ENCODE assay signal across 33 cellular contexts in the genomic region with DNA sequence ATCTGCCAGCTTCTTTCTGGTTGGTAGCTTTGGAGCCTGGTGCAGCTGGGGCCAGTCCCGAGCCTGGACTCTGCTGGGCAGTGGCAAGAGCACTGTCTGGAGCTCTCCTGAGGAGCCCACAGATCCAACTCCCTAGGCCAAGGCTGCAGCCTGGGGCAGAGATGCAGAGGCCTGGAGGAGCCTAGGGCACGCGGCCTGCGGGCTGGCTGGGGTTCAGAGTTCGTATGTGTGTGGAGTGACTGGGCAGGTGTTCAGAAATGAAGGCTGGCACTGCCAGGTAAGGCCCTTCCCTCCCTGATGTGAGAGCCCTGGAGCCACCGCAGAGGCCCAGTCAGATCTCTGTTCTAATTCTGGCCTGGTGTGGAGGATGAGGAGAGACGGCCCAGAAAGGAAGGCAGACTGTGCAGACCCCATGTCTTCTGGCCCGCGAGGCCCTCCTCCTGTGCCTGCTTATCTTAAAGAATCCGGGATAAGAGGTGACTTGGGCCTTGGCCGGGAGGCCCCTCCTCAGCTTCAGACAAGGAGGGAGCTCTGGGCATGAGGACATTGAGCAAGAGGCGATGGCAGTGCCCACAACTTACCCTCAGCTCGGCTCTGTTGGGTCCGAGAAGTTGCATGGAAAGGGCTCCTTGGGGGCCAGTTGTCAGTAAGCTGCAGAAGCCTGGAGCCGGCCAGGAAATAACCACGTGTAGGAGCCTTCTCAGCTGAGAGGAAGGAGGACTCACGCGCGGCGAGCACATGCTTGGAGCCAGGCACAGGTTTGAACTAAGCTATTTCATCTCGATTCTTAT.
"Had no signal": no experiment of that assay in that cellular context is flagged by ENCODE, and none has a peak within 500 bp of the region (broad histone marks: within the 10 kb centered on the region; RNA-seq: fewer than 3 reads in every experiment).

No MANE protein-coding gene starts in this region.

- H3K36me3 ChIP-seq: brain microvascular endothelial cell, MG63, SJCRH30, WERI-Rb-1 had no signal

- H3K4me1 Mint-ChIP-seq: activated CD4-positive, alpha-beta memory T cell treated with anti-CD3 and anti-CD28 coated beads, Interleukin-2, amount 10 ng/mL, durations not matched to agents 7 days and 5 days; activated naive CD8-positive, alpha-beta T cell treated with anti-CD3 and anti-CD28 coated beads for 36 hours; activated T-helper 17 cell treated with anti-CD3 and anti-CD28 coated beads, Interleukin-2, amount 50 U/mL, for 72 hours had no signal

- H3K36me3 Mint-ChIP-seq: activated naive CD8-positive, alpha-beta T cell treated with anti-CD3 and anti-CD28 coated beads for 36 hours had no signal

- ATAC-seq: PC-3 had no signal

- H3K4me3 Mint-ChIP-seq: activated CD4-positive, alpha-beta memory T cell treated with anti-CD3 and anti-CD28 coated beads, Interleukin-2, amount 10 ng/mL, durations not matched to agents 7 days and 5 days; activated naive CD8-positive, alpha-beta T cell treated with anti-CD3 and anti-CD28 coated beads for 36 hours; activated T-cell treated with anti-CD3 and anti-CD28 coated beads, Interleukin-2, amount 50 U/mL, for 72 hours; activated T-helper 17 cell treated with anti-CD3 and anti-CD28 coated beads, Interleukin-2, amount 50 U/mL, for 72 hours had no signal

- H3K4me3 ChIP-seq: MG63, SJCRH30, SK-N-MC had no signal

- H3K27me3 ChIP-seq: brain microvascular endothelial cell, MG63 had no signal

- H3K27ac Mint-ChIP-seq: activated CD4-positive, alpha-beta memory T cell treated with anti-CD3 and anti-CD28 coated beads, Interleukin-2, amount 10 ng/mL, durations not matched to agents 7 days and 5 days; activated naive CD8-positive, alpha-beta T cell treated with anti-CD3 and anti-CD28 coated beads for 36 hours; activated T-cell treated with anti-CD3 and anti-CD28 coated beads, Interleukin-2, amount 50 U/mL, for 72 hours; activated T-helper 17 cell treated with anti-CD3 and anti-CD28 coated beads, Interleukin-2, amount 50 U/mL, for 72 hours had no signal

- H3K27ac ChIP-seq: brain microvascular endothelial cell, SJCRH30, SK-N-MC, WERI-Rb-1 had no signal

- H3K9me3 ChIP-seq: MG63, SJCRH30 had no signal

- H3K9me3 Mint-ChIP-seq: activated CD4-positive, alpha-beta memory T cell treated with anti-CD3 and anti-CD28 coated beads, Interleukin-2, amount 10 ng/mL, durations not matched to agents 7 days and 5 days; activated naive CD8-positive, alpha-beta T cell treated with anti-CD3 and anti-CD28 coated beads for 36 hours; activated T-helper 17 cell treated with anti-CD3 and anti-CD28 coated beads, Interleukin-2, amount 50 U/mL, for 72 hours had no signal

- DNase-seq: activated CD4-positive, alpha-beta memory T cell treated with anti-CD3 and anti-CD28 coated beads, Interleukin-2, amount 10 ng/mL, durations not matched to agents 7 days and 5 days; activated CD4-positive, alpha-beta T cell treated with anti-CD3 and anti-CD28 coated beads for 1 hour; activated CD4-positive, CD25-positive, alpha-beta regulatory T cell; activated CD8-positive, alpha-beta memory T cell treated with anti-CD3 and anti-CD28 coated beads for 24 hours; activated effector memory CD4-positive, alpha-beta T cell treated with anti-CD3 and anti-CD28 coated beads, Interleukin-2, amount 50 U/mL, for 16 hours; activated naive CD4-positive, alpha-beta T cell; activated naive CD4-positive, alpha-beta T cell treated with anti-CD3 and anti-CD28 coated beads, Interleukin-2, amount 50 U/mL, for 16 hours; activated naive CD8-positive, alpha-beta T cell treated with anti-CD3 and anti-CD28 coated beads for 36 hours; activated T-cell treated with anti-CD3 and anti-CD28 coated beads, Interleukin-2, amount 50 U/mL, for 1 hour; amniotic stem cell; aorta; brain microvascular endothelial cell; Kasumi-1; KG1; MG63; NCI-H1048; NCI-H1105 treated with DMSO at 0.1 percent for 48 hours; NCI-H1436; NCI-H1694 treated with DMSO at 0.1 percent for 48 hours; NCI-H2029; NCI-H345; NCI-H510A; NCI-H526; NCI-H748 treated with DMSO at 0.1 percent for 48 hours; NK-92 treated with Interleukin-12 subunit alpha and Interleukin-12 subunit beta, amount 100 ng/mL, for 24 hours; PC-3; Right ventricle myocardium superior; SJCRH30; T1000; WERI-Rb-1 had no signal

- H3K4me1 ChIP-seq: SJCRH30 had no signal
